In the genomic region with DNA sequence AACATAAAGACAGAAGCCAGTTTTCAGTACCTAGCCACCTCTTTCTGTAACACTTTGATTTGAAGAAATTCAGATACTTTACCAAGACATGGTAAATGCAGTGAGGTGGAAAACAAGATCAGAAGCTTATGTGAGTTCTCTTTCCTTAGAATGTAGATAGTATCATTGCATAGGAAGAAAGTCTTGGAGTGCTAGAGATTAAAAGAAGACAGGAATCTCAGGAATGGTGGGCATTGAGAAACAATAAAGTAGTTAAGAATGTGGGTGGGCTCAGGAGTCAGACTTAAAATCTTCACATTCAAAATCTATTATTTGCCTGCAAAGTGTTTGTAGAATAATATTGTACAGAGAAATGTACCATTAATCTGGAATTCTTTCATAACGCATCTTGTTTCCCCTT, we compare ENCODE assay signal across 24 cellular contexts.
"Had no signal": no experiment of that assay in that cellular context is flagged by ENCODE, and none has a peak within 500 bp of the region (broad histone marks: within the 10 kb centered on the region; RNA-seq: fewer than 3 reads in every experiment).

No MANE protein-coding gene starts in this region.

- H3K27ac Mint-ChIP-seq: activated CD4-positive, alpha-beta memory T cell treated with anti-CD3 and anti-CD28 coated beads for 36 hours; activated naive CD4-positive, alpha-beta T cell treated with anti-CD3 and anti-CD28 coated beads, Interleukin-2, amount 10 ng/mL, durations not matched to agents 7 days and 5 days; natural killer cell; stimulated activated effector memory CD8-positive, alpha-beta T cell treated with anti-CD3 and anti-CD28 coated beads, Interleukin-12 subunit alpha, Interleukin-12 subunit beta, amount 100 ng/mL, for 72 hours; stimulated activated naive CD8-positive, alpha-beta T cell treated with anti-CD3 and anti-CD28 coated beads, Interleukin-15, amount 100 ng/mL, for 72 hours had no signal

- H3K36me3 Mint-ChIP-seq: natural killer cell had no signal

- H3K36me3 ChIP-seq: right lobe of liver had no signal

- H3K4me1 ChIP-seq: body of pancreas, left lung, parathyroid adenoma, right lobe of liver, tibial artery had no signal

- H3K4me1 Mint-ChIP-seq: activated naive CD4-positive, alpha-beta T cell treated with anti-CD3 and anti-CD28 coated beads, Interleukin-2, amount 10 ng/mL, durations not matched to agents 7 days and 5 days; natural killer cell; stimulated activated effector memory CD8-positive, alpha-beta T cell treated with anti-CD3 and anti-CD28 coated beads, Interleukin-12 subunit alpha, Interleukin-12 subunit beta, amount 100 ng/mL, for 72 hours had no signal

- H3K4me3 ChIP-seq: body of pancreas, cardiac muscle cell, left lung, lung, right lobe of liver, tibial artery had no signal

- H3K27ac ChIP-seq: body of pancreas, left lung, neutrophil, parathyroid adenoma, right lobe of liver, tibial artery had no signal

- H3K4me3 Mint-ChIP-seq: activated CD4-positive, alpha-beta memory T cell treated with anti-CD3 and anti-CD28 coated beads for 36 hours; activated naive CD4-positive, alpha-beta T cell treated with anti-CD3 and anti-CD28 coated beads, Interleukin-2, amount 10 ng/mL, durations not matched to agents 7 days and 5 days; natural killer cell; stimulated activated effector memory CD8-positive, alpha-beta T cell treated with anti-CD3 and anti-CD28 coated beads, Interleukin-12 subunit alpha, Interleukin-12 subunit beta, amount 100 ng/mL, for 72 hours; stimulated activated naive CD8-positive, alpha-beta T cell treated with anti-CD3 and anti-CD28 coated beads, Interleukin-15, amount 100 ng/mL, for 72 hours had no signal

- H3K27me3 Mint-ChIP-seq: activated CD4-positive, alpha-beta memory T cell treated with anti-CD3 and anti-CD28 coated beads for 36 hours; activated naive CD4-positive, alpha-beta T cell treated with anti-CD3 and anti-CD28 coated beads, Interleukin-2, amount 10 ng/mL, durations not matched to agents 7 days and 5 days; stimulated activated naive CD8-positive, alpha-beta T cell treated with anti-CD3 and anti-CD28 coated beads, Interleukin-15, amount 100 ng/mL, for 72 hours had no signal

- DNase-seq: activated CD4-positive, alpha-beta memory T cell treated with anti-CD3 and anti-CD28 coated beads for 36 hours; activated CD4-positive, alpha-beta T cell treated with anti-CD3 and anti-CD28 coated beads for 48 hours; activated CD4-positive, CD25-positive, alpha-beta regulatory T cell; activated effector memory CD4-positive, alpha-beta T cell treated with anti-CD3 and anti-CD28 coated beads, Interleukin-2, amount 50 U/mL, for 16 hours; activated naive CD4-positive, alpha-beta T cell treated with anti-CD3 and anti-CD28 coated beads, Interleukin-2, amount 10 ng/mL, durations not matched to agents 7 days and 5 days; activated T-cell treated with anti-CD3 and anti-CD28 coated beads, Interleukin-2, amount 50 U/mL, for 48 hours; body of pancreas; foreskin melanocyte; kidney glomerular epithelial cell; left lung; midbrain; natural killer cell; right lobe of liver; small intestine; stimulated activated CD4-positive, alpha-beta T cell treated with anti-CD3 and anti-CD28 coated beads, Interleukin-2, amount 100 ng/mL, for 24 hours; stimulated activated naive CD8-positive, alpha-beta T cell treated with anti-CD3 and anti-CD28 coated beads, Interleukin-15, amount 100 ng/mL, for 72 hours; T-helper 1 cell; T-helper 9 cell; tibial artery had no signal

- H3K27me3 ChIP-seq: body of pancreas, cardiac muscle cell, left lung, neutrophil, right lobe of liver, tibial artery had no signal

- H3K9me3 Mint-ChIP-seq: activated CD4-positive, alpha-beta memory T cell treated with anti-CD3 and anti-CD28 coated beads for 36 hours; activated naive CD4-positive, alpha-beta T cell treated with anti-CD3 and anti-CD28 coated beads, Interleukin-2, amount 10 ng/mL, durations not matched to agents 7 days and 5 days; natural killer cell; stimulated activated effector memory CD8-positive, alpha-beta T cell treated with anti-CD3 and anti-CD28 coated beads, Interleukin-12 subunit alpha, Interleukin-12 subunit beta, amount 100 ng/mL, for 72 hours; stimulated activated naive CD8-positive, alpha-beta T cell treated with anti-CD3 and anti-CD28 coated beads, Interleukin-15, amount 100 ng/mL, for 72 hours had no signal

- ATAC-seq: body of pancreas; left lung; natural killer cell; right lobe of liver; stimulated activated effector memory CD8-positive, alpha-beta T cell treated with anti-CD3 and anti-CD28 coated beads, Interleukin-12 subunit alpha, Interleukin-12 subunit beta, amount 100 ng/mL, for 72 hours; stimulated activated naive CD8-positive, alpha-beta T cell treated with anti-CD3 and anti-CD28 coated beads, Interleukin-15, amount 100 ng/mL, for 72 hours had no signal

- H2AFZ ChIP-seq: parathyroid adenoma had no signal
